ENCODE assay signal across 1 cellular context in the genomic region with DNA sequence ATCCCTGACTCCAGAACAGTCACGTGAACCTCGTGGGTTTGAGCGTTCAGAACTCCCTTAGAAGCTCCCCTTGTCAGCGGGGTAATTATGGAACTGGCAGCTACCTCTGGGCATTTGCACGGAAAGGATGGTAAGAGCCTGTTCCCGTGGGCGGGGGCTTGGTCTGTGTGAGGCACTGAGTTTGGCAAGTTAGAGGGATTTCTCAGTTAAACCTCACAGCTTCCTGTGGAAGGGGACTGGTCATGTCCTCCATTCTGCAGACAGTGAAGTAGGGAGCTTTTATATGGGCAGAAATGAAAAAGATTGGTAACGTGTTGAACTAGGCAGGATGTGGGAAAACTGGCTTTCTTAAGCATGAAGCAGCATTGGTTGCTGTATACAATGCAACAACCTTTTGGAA.
TF ChIP-seq lines count a peak whose summit lies in the region.

No MANE protein-coding gene starts in this region.

TF ChIP-seq in SK-N-SH, 30 proteins besides CTCF, POLR2A, EP300 and RAD21 (continued from another document):
- TF ChIP-seq, protein P1, sequence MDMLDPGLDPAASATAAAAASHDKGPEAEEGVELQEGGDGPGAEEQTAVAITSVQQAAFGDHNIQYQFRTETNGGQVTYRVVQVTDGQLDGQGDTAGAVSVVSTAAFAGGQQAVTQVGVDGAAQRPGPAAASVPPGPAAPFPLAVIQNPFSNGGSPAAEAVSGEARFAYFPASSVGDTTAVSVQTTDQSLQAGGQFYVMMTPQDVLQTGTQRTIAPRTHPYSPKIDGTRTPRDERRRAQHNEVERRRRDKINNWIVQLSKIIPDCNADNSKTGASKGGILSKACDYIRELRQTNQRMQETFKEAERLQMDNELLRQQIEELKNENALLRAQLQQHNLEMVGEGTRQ (IDR thresholded peaks at IDR 0.05; ENCODE audit: borderline replicate concordance, low read depth, low read length) = no peak
- TF ChIP-seq CHD2 (IDR thresholded peaks at IDR 0.05; ENCODE audit: low read length, partially characterized antibody) (no peak), YY1 (IDR thresholded peaks at IDR 0.05; ENCODE audit: low read depth) (no peak)
- TF ChIP-seq, protein P2, sequence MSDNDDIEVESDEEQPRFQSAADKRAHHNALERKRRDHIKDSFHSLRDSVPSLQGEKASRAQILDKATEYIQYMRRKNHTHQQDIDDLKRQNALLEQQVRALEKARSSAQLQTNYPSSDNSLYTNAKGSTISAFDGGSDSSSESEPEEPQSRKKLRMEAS (IDR thresholded peaks at IDR 0.05; ENCODE audit: low read depth) = no peak
TF ChIP-seq in SK-N-SH: peak in this region for 0.
